ENCODE assay signal across 9 cellular contexts in the genomic region with DNA sequence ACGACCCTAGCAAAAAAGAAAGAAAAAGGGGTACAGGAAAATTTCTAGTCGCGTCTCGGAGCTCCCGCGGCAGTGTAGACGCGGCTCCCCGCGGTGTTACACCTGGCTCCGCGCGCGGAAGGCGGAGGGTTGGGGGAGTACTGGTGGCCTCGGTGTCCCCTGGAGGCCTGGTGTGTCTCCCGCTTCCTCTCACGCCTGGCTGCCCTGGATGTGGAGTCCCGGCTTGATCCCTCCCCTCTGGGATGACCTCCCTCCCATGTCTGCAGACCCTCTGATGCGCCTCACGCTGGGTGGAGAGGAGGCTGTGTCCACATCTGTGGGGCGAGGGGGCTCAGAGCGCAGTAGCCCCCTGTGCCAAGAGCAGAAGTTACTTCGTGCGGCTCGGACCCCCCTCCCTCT. TPM values are rescaled to one million over a fixed set of nuclear protein-coding genes. Genes with fewer than 3 reads are reported as not detected.
A peak's percentile ranks its signal among the peaks of the same experiment; 100 is the strongest.
DNase-seq lines count a peak whose midpoint lies in the region; ATAC-seq and TF ChIP-seq lines count a peak whose summit lies in the region.
"Had no signal": no experiment of that assay in that cellular context is flagged by ENCODE, and none has a peak within 500 bp of the region (broad histone marks: within the 10 kb centered on the region; RNA-seq: fewer than 3 reads in every experiment).

No MANE protein-coding gene starts in this region.

- H3K4me3 Mint-ChIP-seq in CD8-positive, alpha-beta memory T cell = peak overlapping the region; percentile 87 to 96 (median 88)
- H3K4me3 Mint-ChIP-seq in natural killer cell = peak overlapping the region; percentile 53

- H3K4me3 ChIP-seq in CD8-positive, alpha-beta memory T cell (ENCODE audit: low read length) = peak overlapping the region; percentile 55

- H3K27ac Mint-ChIP-seq in CD8-positive, alpha-beta memory T cell = peak overlapping the region; percentile 61 to 94 (median 90)
- H3K27ac Mint-ChIP-seq in natural killer cell = no peak overlapping the region

- POLR2A ChIA-PET in CD8-positive, alpha-beta memory T cell (lab: Charles Lee) = interaction anchor here (0.7 to 2.2 kb wide), 2 partner anchors 13 to 231 kb away, joined by 3 to 7 read pairs; no protein-coding TSS in a partner anchor

- CTCF ChIA-PET in CD8-positive, alpha-beta memory T cell (lab: Charles Lee) = interaction anchor here (0.6 kb wide), 1 partner anchor 802 kb away, joined by 3 read pairs; no protein-coding TSS in a partner anchor

- peaks cover 0 to 4% (median 3%) of the 10 kb centered on the region in 5 donors for H3K9me3 Mint-ChIP-seq in CD8-positive, alpha-beta memory T cell
- no peaks in the 10 kb centered on the region for H3K9me3 Mint-ChIP-seq in natural killer cell

- peaks cover 19 to 28% (median 22%) of the 10 kb centered on the region in 3 donors for H3K4me1 Mint-ChIP-seq in CD8-positive, alpha-beta memory T cell
- peaks cover 0 to 13% of the 10 kb centered on the region in 2 donors for H3K4me1 Mint-ChIP-seq in natural killer cell

- H3K4me1 ChIP-seq in CD8-positive, alpha-beta memory T cell (ENCODE audit: insufficient read depth, low read length) = peaks cover 5% of the 10 kb centered on the region

- no peaks in the 10 kb centered on the region for H3K36me3 ChIP-seq in CD8-positive, alpha-beta memory T cell (ENCODE audit: insufficient read depth, low read length)
- H3K36me3 ChIP-seq: adrenal gland had no signal

- no peak for TF ChIP-seq CTCF in natural killer cell (IDR thresholded peaks at IDR 0.05)

- DNase-seq in CD8-positive, alpha-beta memory T cell = peak in 2 of 5 donors; percentile 18 to 51
- peak; percentile 42 for DNase-seq in NCI-H1105 (lab: John Stamatoyannopoulos, UW)
- peak; percentile 13 for DNase-seq in astrocyte of the hippocampus (ENCODE audit: low read depth, low spot score)
- no peak for DNase-seq in natural killer cell
- DNase-seq in EL = no peak

- H3K9me3 ChIP-seq in CD8-positive, alpha-beta memory T cell (ENCODE audit: low read length) = no peaks in the 10 kb centered on the region
- H3K9me3 ChIP-seq: adrenal gland had no signal

- H3K27me3 Mint-ChIP-seq in CD8-positive, alpha-beta memory T cell = peaks cover 29 to 35% of the 10 kb centered on the region in 2 donors
- H3K27me3 Mint-ChIP-seq in natural killer cell (ENCODE audit: low read depth in 2 of 2) = peaks cover 49% of the 10 kb centered on the region in 2 donors

- H3K27me3 ChIP-seq in CD8-positive, alpha-beta memory T cell (ENCODE audit: insufficient read depth, low read length, poor library complexity, severe bottlenecking) = peaks cover 5% of the 10 kb centered on the region

- intact Hi-C loops in natural killer cell (cut with micrococcal nuclease) = no loop called here

- no peak overlapping the region for H3K27ac ChIP-seq in CD8-positive, alpha-beta memory T cell (ENCODE audit: low read depth, low read length)

- ATAC-seq in natural killer cell = no peak
- no peak for ATAC-seq in HG02852 (IDR thresholded peaks at IDR 0.05; ENCODE audit: unreplicated experiment)
- no peak for ATAC-seq in HG02571 (IDR thresholded peaks at IDR 0.05; ENCODE audit: unreplicated experiment)
- no peak for ATAC-seq in HG03457 (IDR thresholded peaks at IDR 0.05; ENCODE audit: unreplicated experiment)

- H3K36me3 Mint-ChIP-seq in CD8-positive, alpha-beta memory T cell = peaks cover 0 to 4% (median 0%) of the 10 kb centered on the region in 3 donors
- no peaks in the 10 kb centered on the region for H3K36me3 Mint-ChIP-seq in natural killer cell

RNA-seq across cellular contexts. Expression of a gene that starts 1.2 kb away (rescaled TPM):
- total RNA-seq in CD8-positive, alpha-beta memory T cell = 10 to 100 TPM; 18.2 to 19.8 TPM
- 3.4 TPM for polyA plus RNA-seq in CD8-positive, alpha-beta memory T cell
- 1 to 10 TPM in 2 of 3 donors, under 1 TPM in 1; 0.42 to 2.7 (median 1.8) TPM for total RNA-seq in natural killer cell

Comparison
In these comparisons a context has a peak if more than half of its experiments do, and no peak if none do; other contexts are left out.
1. DNase-seq: peak in NCI-H1105 (single experiment) and astrocyte of the hippocampus (single experiment); none in natural killer cell (single experiment) and EL (single experiment).
2. H3K27ac Mint-ChIP-seq: peak in CD8-positive, alpha-beta memory T cell (8 of 8); none in natural killer cell (0 of 2).
3. RNA of a gene that starts 1.2 kb away (total RNA-seq): 18.2 to 19.8 TPM in CD8-positive, alpha-beta memory T cell; 0.42 to 2.7 TPM in natural killer cell; every median in the first group is over 4 times any median in the second.